15 cellular contexts compared by ENCODE assay signal in genomic region chr3:124814620-124815421, GRCh38.
DNase-seq lines count a peak whose midpoint lies in the region; ATAC-seq and TF ChIP-seq lines count a peak whose summit lies in the region.
"Had no signal": no experiment of that assay in that cellular context is flagged by ENCODE, and none has a peak within 500 bp of the region (broad histone marks: within the 10 kb centered on the region; RNA-seq: fewer than 3 reads in every experiment).

No MANE protein-coding gene starts in this region.

- H3K4me1 ChIP-seq in mucosa of rectum (ENCODE audit: control insufficient read depth in 2 of 2, insufficient read depth in 2 of 2, low read length in 2 of 2), result peaks cover 35 to 54% of the 10 kb centered on the region in 2 donors
- peaks cover 24% of the 10 kb centered on the region for H3K4me1 ChIP-seq in upper lobe of right lung

- H3K36me3 ChIP-seq in mucosa of rectum (ENCODE audit: control insufficient read depth in 2 of 2, insufficient read depth in 2 of 2, low read length in 2 of 2) (peaks cover 3 to 4% of the 10 kb centered on the region in 2 donors), upper lobe of right lung (no peaks in the 10 kb centered on the region)

- H3K9ac ChIP-seq in mucosa of rectum (ENCODE audit: low read depth in 1 of 2, low read length in 2 of 2), result peak overlapping the region; percentile 6 to 28

- H3K9me3 ChIP-seq in mucosa of rectum (ENCODE audit: control insufficient read depth in 2 of 2, low read length in 2 of 2) (no peaks in the 10 kb centered on the region), upper lobe of right lung (no peaks in the 10 kb centered on the region)
- H3K9me3 ChIP-seq: adrenal gland had no signal

- TF ChIP-seq CTCF in epithelial cell of esophagus (IDR thresholded peaks at IDR 0.05; ENCODE audit: insufficient read depth, low read depth, low read length, missing control alignments), result no peak
- no peak for TF ChIP-seq CTCF in upper lobe of right lung (IDR thresholded peaks at IDR 0.05)

- ATAC-seq in upper lobe of right lung, result peak; percentile 49
- ATAC-seq: activated CD4-positive, alpha-beta T cell treated with anti-CD3 and anti-CD28 coated beads for 36 hours had no signal

- no peaks in the 10 kb centered on the region for H3K9me3 Mint-ChIP-seq in activated CD4-positive, alpha-beta T cell treated with anti-CD3 and anti-CD28 coated beads, Interleukin-2, amount 10 ng/mL, durations not matched to agents 24 days and 14 days
- H3K9me3 Mint-ChIP-seq: activated T-cell treated with anti-CD3 and anti-CD28 coated beads, Interleukin-2, amount 50 U/mL, for 24 hours had no signal

- H3K4me3 ChIP-seq in epithelial cell of esophagus (ENCODE audit: low read length) (no peak overlapping the region), mucosa of rectum (ENCODE audit: low read length in 2 of 2) (peak overlapping the region in 1 of 2 donors; percentile 23), upper lobe of right lung (no peak overlapping the region)
- H3K4me3 ChIP-seq: adrenal gland had no signal

- intact Hi-C loops in upper lobe of right lung (cut with DNase I), result no loop called here
- intact Hi-C loops in activated CD4-positive, alpha-beta T cell treated with anti-CD3 and anti-CD28 coated beads, Interleukin-2, amount 10 ng/mL, durations not matched to agents 24 days and 14 days (cut with micrococcal nuclease), result no loop called here

- H3K27me3 ChIP-seq in mucosa of rectum (ENCODE audit: control insufficient read depth in 2 of 2, insufficient read depth in 2 of 2, low read length in 2 of 2) (no peaks in the 10 kb centered on the region), upper lobe of right lung (no peaks in the 10 kb centered on the region)
- H3K27me3 ChIP-seq: adrenal gland had no signal

- no peak overlapping the region for H3K27ac Mint-ChIP-seq in activated CD4-positive, alpha-beta T cell treated with anti-CD3 and anti-CD28 coated beads, Interleukin-2, amount 10 ng/mL, durations not matched to agents 24 days and 14 days
- H3K27ac Mint-ChIP-seq: activated CD4-positive, alpha-beta T cell treated with anti-CD3 and anti-CD28 coated beads for 36 hours; activated T-cell treated with anti-CD3 and anti-CD28 coated beads, Interleukin-2, amount 50 U/mL, for 24 hours had no signal

- peaks cover 19% of the 10 kb centered on the region for H3K27me3 Mint-ChIP-seq in activated CD4-positive, alpha-beta T cell treated with anti-CD3 and anti-CD28 coated beads, Interleukin-2, amount 10 ng/mL, durations not matched to agents 24 days and 14 days

- H3K4me3 Mint-ChIP-seq in activated CD4-positive, alpha-beta T cell treated with anti-CD3 and anti-CD28 coated beads, Interleukin-2, amount 10 ng/mL, durations not matched to agents 24 days and 14 days, result no peak overlapping the region
- H3K4me3 Mint-ChIP-seq: activated CD4-positive, alpha-beta T cell treated with anti-CD3 and anti-CD28 coated beads for 36 hours; activated T-cell treated with anti-CD3 and anti-CD28 coated beads, Interleukin-2, amount 50 U/mL, for 24 hours had no signal

- peak; percentile 11 for DNase-seq in NCI-H2171 treated with DMSO at 0.1 percent for 48 hours (lab: John Stamatoyannopoulos, UW)
- DNase-seq in NCI-H2171 (lab: John Stamatoyannopoulos, UW), result no peak
- peak; percentile 90 for DNase-seq in epithelial cell of esophagus (ENCODE audit: low read depth)
- DNase-seq in upper lobe of right lung, result no peak
- no peak for DNase-seq in activated gamma-delta T cell treated with Interleukin-2 at 50 U/mL for 16 hours
- no peak for DNase-seq in stimulated activated CD4-positive, alpha-beta T cell treated with anti-CD3 and anti-CD28 coated beads, Interleukin-2, amount 100 ng/mL, for 24 hours
- no peak for DNase-seq in activated CD4-positive, alpha-beta T cell treated with anti-CD3 and anti-CD28 coated beads, Interleukin-2, amount 10 ng/mL, durations not matched to agents 24 days and 14 days
- DNase-seq: activated CD4-positive, alpha-beta T cell treated with anti-CD3 and anti-CD28 coated beads for 36 hours; activated T-cell treated with anti-CD3 and anti-CD28 coated beads, Interleukin-2, amount 50 U/mL, for 24 hours; adrenal gland; head of caudate nucleus; Kasumi-1; NCI-H2081 treated with DMSO at 0.1 percent for 48 hours; substantia nigra had no signal

- H3K27ac ChIP-seq in mucosa of rectum (ENCODE audit: low read depth in 2 of 2, low read length in 2 of 2), result peak overlapping the region; percentile 82 to 85
- peak overlapping the region; percentile 14 for H3K27ac ChIP-seq in upper lobe of right lung
- H3K27ac ChIP-seq: adrenal gland had no signal

- no peaks in the 10 kb centered on the region for H3K4me1 Mint-ChIP-seq in activated CD4-positive, alpha-beta T cell treated with anti-CD3 and anti-CD28 coated beads, Interleukin-2, amount 10 ng/mL, durations not matched to agents 24 days and 14 days
- H3K4me1 Mint-ChIP-seq: activated CD4-positive, alpha-beta T cell treated with anti-CD3 and anti-CD28 coated beads for 36 hours had no signal

- H3K36me3 Mint-ChIP-seq in activated CD4-positive, alpha-beta T cell treated with anti-CD3 and anti-CD28 coated beads, Interleukin-2, amount 10 ng/mL, durations not matched to agents 24 days and 14 days (ENCODE audit: low read depth), result no peaks in the 10 kb centered on the region

Comparison
In these comparisons a context has a peak if more than half of its experiments do, and no peak if none do; other contexts are left out.
1. DNase-seq: peak in NCI-H2171 treated with DMSO at 0.1 percent for 48 hours (single experiment) and epithelial cell of esophagus (single experiment); none in NCI-H2171 (single experiment), upper lobe of right lung (single experiment), activated gamma-delta T cell treated with Interleukin-2 at 50 U/mL for 16 hours (single experiment), stimulated activated CD4-positive, alpha-beta T cell treated with anti-CD3 and anti-CD28 coated beads, Interleukin-2, amount 100 ng/mL, for 24 hours (0 of 2) and activated CD4-positive, alpha-beta T cell treated with anti-CD3 and anti-CD28 coated beads, Interleukin-2, amount 10 ng/mL, durations not matched to agents 24 days and 14 days (single experiment).